In genomic region chr19:28137772-28138171, GRCh38 we compare ENCODE assay signal across 23 cellular contexts.
"Had no signal": no experiment of that assay in that cellular context is flagged by ENCODE, and none has a peak within 500 bp of the region (broad histone marks: within the 10 kb centered on the region; RNA-seq: fewer than 3 reads in every experiment).

No MANE protein-coding gene starts in this region.

- H3K27ac ChIP-seq: brain microvascular endothelial cell, coronary artery, dorsolateral prefrontal cortex, VCaP had no signal

- H3K27me3 ChIP-seq: brain microvascular endothelial cell had no signal

- H3K36me3 ChIP-seq: brain microvascular endothelial cell had no signal

- H3K4me3 ChIP-seq: coronary artery, dorsolateral prefrontal cortex had no signal

- DNase-seq: activated CD4-positive, alpha-beta memory T cell treated with anti-CD3 and anti-CD28 coated beads, Interleukin-2, amount 10 ng/mL, durations not matched to agents 7 days and 5 days; activated CD4-positive, alpha-beta T cell treated with anti-CD3 and anti-CD28 coated beads for 1 hour; activated CD4-positive, alpha-beta T cell treated with anti-CD3 and anti-CD28 coated beads for 4 hours; activated CD4-positive, alpha-beta T cell treated with anti-CD3 and anti-CD28 coated beads, Interleukin-2, amount 10 ng/mL, durations not matched to agents 7 days and 5 days; activated CD4-positive, alpha-beta T cell treated with anti-CD3 and anti-CD28 coated beads, Interleukin-2, amount 50 U/mL, for 4 hours; activated CD8-positive, alpha-beta memory T cell treated with anti-CD3 and anti-CD28 coated beads, Interleukin-2, amount 50 U/mL, for 48 hours; activated effector memory CD4-positive, alpha-beta T cell treated with Interleukin-2 at 50 U/mL for 16 hours; activated gamma-delta T cell treated with Interleukin-2 at 50 U/mL for 16 hours; activated naive CD4-positive, alpha-beta T cell treated with anti-CD3 and anti-CD28 coated beads, Interleukin-2, amount 50 U/mL, for 16 hours; activated naive CD4-positive, alpha-beta T cell treated with Interleukin-2 at 50 U/mL for 16 hours; activated T-cell treated with anti-CD3 and anti-CD28 coated beads for 4 hours; activated T-cell treated with anti-CD3 and anti-CD28 coated beads, Interleukin-2, amount 50 U/mL, for 24 hours; activated T-cell treated with anti-CD3 and anti-CD28 coated beads, Interleukin-2, amount 50 U/mL, for 72 hours; amniotic stem cell; anterior cingulate cortex; brain microvascular endothelial cell; dorsolateral prefrontal cortex; effector memory CD4-positive, alpha-beta T cell; endodermal cell; foreskin fibroblast; T-helper 2 cell had no signal
